9 cellular contexts compared by ENCODE assay signal in genomic region chr4:139797287-139797686, GRCh38.
"Had no signal": no experiment of that assay in that cellular context is flagged by ENCODE, and none has a peak within 500 bp of the region (broad histone marks: within the 10 kb centered on the region; RNA-seq: fewer than 3 reads in every experiment).

No MANE protein-coding gene starts in this region.

- H3K27ac Mint-ChIP-seq: HFFc6, IgD-negative memory B cell had no signal

- H3K9me3 Mint-ChIP-seq: HFFc6, IgD-negative memory B cell had no signal

- H3K36me3 Mint-ChIP-seq: IgD-negative memory B cell had no signal

- ATAC-seq: HCT116, HepG2 had no signal

- H3K36me3 ChIP-seq: HAP-1 had no signal

- H3K4me1 ChIP-seq: HAP-1 had no signal

- H3K4me3 ChIP-seq: HAP-1 had no signal

- DNase-seq: GOT3, H7, HFFc6, KBM-7 had no signal

- H3K4me1 Mint-ChIP-seq: IgD-negative memory B cell had no signal

- H3K4me3 Mint-ChIP-seq: HFFc6, IgD-negative memory B cell had no signal

- H3K9me3 ChIP-seq: HAP-1 had no signal

- H3K27ac ChIP-seq: HL-60 had no signal
